14 cellular contexts compared by ENCODE assay signal in genomic region chr9:33234511-33235467, GRCh38. TPM values are rescaled to one million over a fixed set of nuclear protein-coding genes. Genes with fewer than 3 reads are reported as not detected.
DNase-seq lines count a peak whose midpoint lies in the region; ATAC-seq, FAIRE-seq and TF ChIP-seq lines count a peak whose summit lies in the region.
"Had no signal": no experiment of that assay in that cellular context is flagged by ENCODE, and none has a peak within 500 bp of the region (broad histone marks: within the 10 kb centered on the region; RNA-seq: fewer than 3 reads in every experiment).

No MANE protein-coding gene starts in this region.

- FAIRE-seq in GM12878 (lab: Jason Lieb, UNC) (no peak), keratinocyte (lab: Jason Lieb, UNC) (no peak), D721Med (lab: Jason Lieb, UNC) (no peak)
- FAIRE-seq: frontal cortex had no signal

- TF ChIP-seq CTCF in GM12878 (IDR thresholded peaks at IDR 0.05 in 2 of 3, conservative IDR thresholded peaks at IDR 0.05 in 1 of 3; ENCODE audit: control insufficient read depth in 2 of 3, extremely low read depth in 1 of 3, insufficient read depth in 1 of 3, low read depth in 3 of 3, low read length in 3 of 3) = no peak
- no peak for TF ChIP-seq CTCF in keratinocyte (optimal IDR thresholded peaks at IDR 0.05 in 1 of 3, IDR thresholded peaks at IDR 0.05 in 1 of 3, conservative IDR thresholded peaks at IDR 0.05 in 1 of 3; ENCODE audit: extremely low read depth in 1 of 3, insufficient read depth in 2 of 3, low read length in 3 of 3)
- no peak for TF ChIP-seq CTCF in transverse colon (IDR thresholded peaks at IDR 0.05)
- TF ChIP-seq CTCF in D721Med (IDR thresholded peaks at IDR 0.05; ENCODE audit: insufficient read depth, missing control alignments) = no peak
- TF ChIP-seq CTCF in right lobe of liver (IDR thresholded peaks at IDR 0.05) = no peak

- no peaks in the 10 kb centered on the region for H3K79me2 ChIP-seq in GM12878 (ENCODE audit: control insufficient read depth, insufficient read depth, low read length)
- H3K79me2 ChIP-seq in keratinocyte (ENCODE audit: control insufficient read depth, insufficient read depth, low read length) = no peaks in the 10 kb centered on the region

- H3K27me3 ChIP-seq in GM12878 (replicated peaks in 1 of 2; ENCODE audit: control insufficient read depth in 2 of 2, insufficient read depth in 2 of 2, low read length in 1 of 2) (0 out of 4 replicates have a peak, but pooled peaks cover 0 to 1% of the 10 kb centered on the region in 2 experiments), keratinocyte (ENCODE audit: control insufficient read depth, extremely low read depth, insufficient read depth, low read length) (no peaks in the 10 kb centered on the region), transverse colon (no peaks in the 10 kb centered on the region), right lobe of liver (no peaks in the 10 kb centered on the region)
- H3K27me3 ChIP-seq: right atrium auricular region had no signal

- SMC1A ChIA-PET in GM12878 (lab: Charles Lee; ENCODE audit: uncharacterized antibody, unreplicated experiment) = interaction anchor here (0.9 to 2.0 kb wide), 2 partner anchors 8 to 154 kb away, joined by 3 to 6 read pairs; no protein-coding TSS in a partner anchor

- intact Hi-C loops in GM12878 (cut with micrococcal nuclease; ENCODE audit: unreplicated experiment) = no loop called here
- intact Hi-C loops in transverse colon (cut with DNase I; ENCODE audit: low total_unique reads) = no loop called here
- intact Hi-C loops in right lobe of liver (cut with DNase I) = no loop called here

- TF ChIP-seq POLR2A in GM12878 (IDR thresholded peaks at IDR 0.05; ENCODE audit: low read depth, low read length) (no peak), transverse colon (IDR thresholded peaks at IDR 0.05) (no peak), right lobe of liver (IDR thresholded peaks at IDR 0.05) (no peak)

- no peak overlapping the region for H3K9ac ChIP-seq in GM12878 (ENCODE audit: control insufficient read depth, insufficient read depth, low read length)
- peak overlapping the region; percentile 66 for H3K9ac ChIP-seq in keratinocyte (ENCODE audit: control insufficient read depth, extremely low read depth, insufficient read depth, low read length)

- H3K9me3 ChIP-seq in GM12878 (replicated peaks; ENCODE audit: control insufficient read depth, insufficient read depth, low read length) (no peaks in the 10 kb centered on the region), keratinocyte (ENCODE audit: control insufficient read depth, low read depth, low read length) (no peaks in the 10 kb centered on the region), transverse colon (no peaks in the 10 kb centered on the region), right lobe of liver (no peaks in the 10 kb centered on the region)
- H3K9me3 ChIP-seq: right atrium auricular region had no signal

- CTCF ChIA-PET in GM12878 (lab: Yijun Ruan, JAX) = interaction anchor here (0.7 to 4.0 kb wide), 4 partner anchors 9 to 653 kb away, joined by 3 to 21 read pairs (median 3); partner anchors contain the start of gene DNAJA1

- no TSS peak for BruUV-seq in GM12878 (replicated peaks; lab: Mats Ljungman, UMichigan)

- POLR2A ChIA-PET in GM12878 (lab: Charles Lee) = interaction anchor here (1.4 kb wide), 1 partner anchor 27 kb away, joined by 3 read pairs; no protein-coding TSS in a partner anchor

- DNase-seq in HCEC 1CT (peak; percentile 52), GM12878 (ENCODE audit: low read depth, low spot score) (no peak), keratinocyte (ENCODE audit: low read depth, low spot score) (no peak), transverse colon (no peak), D721Med (ENCODE audit: insufficient read length, low spot score) (no peak), iPS-NIHi7 (ENCODE audit: extremely low spot score) (no peak), right lobe of liver (no peak)
- DNase-seq: activated T-cell treated with anti-CD3 and anti-CD28 coated beads, Interleukin-2, amount 50 U/mL, for 1 hour; naive B cell had no signal

- H3K36me3 ChIP-seq in GM12878 (ENCODE audit: control insufficient read depth in 2 of 2, insufficient read depth in 2 of 2, low read length in 1 of 2) = no peaks in the 10 kb centered on the region
- H3K36me3 ChIP-seq in keratinocyte (ENCODE audit: control insufficient read depth in 2 of 2, extremely low read depth in 1 of 2, insufficient read depth in 2 of 2, low read length in 2 of 2) = no peaks in the 10 kb centered on the region
- H3K36me3 ChIP-seq in transverse colon = no peaks in the 10 kb centered on the region
- H3K36me3 ChIP-seq in right lobe of liver = no peaks in the 10 kb centered on the region
- H3K36me3 ChIP-seq: right atrium auricular region had no signal

- H2AFZ ChIP-seq in GM12878 (ENCODE audit: control insufficient read depth, low read depth, low read length) (peak overlapping the region; percentile 47), keratinocyte (ENCODE audit: control insufficient read depth, low read length) (no peak overlapping the region)

- TF ChIP-seq RAD21 in GM12878 (IDR thresholded peaks at IDR 0.05; ENCODE audit: insufficient read depth, low read depth, low read length) = no peak

- dilution Hi-C loops in keratinocyte (cut with MboI; ENCODE audit: extremely low pct_ligation_motif_present, low sequenced_read_pairs) = no loop called here

- peak; percentile 45 for ATAC-seq in GM12878
- no peak for ATAC-seq in right lobe of liver
- ATAC-seq: Panc1 had no signal

- H4K20me1 ChIP-seq in GM12878 (ENCODE audit: control insufficient read depth, insufficient read depth) (no peaks in the 10 kb centered on the region), keratinocyte (ENCODE audit: control insufficient read depth, extremely low read depth, insufficient read depth, low read length) (no peaks in the 10 kb centered on the region)

- H3K9me1 ChIP-seq in keratinocyte (ENCODE audit: control insufficient read depth, extremely low read depth, insufficient read depth, low read length) = no peaks in the 10 kb centered on the region

- in situ Hi-C loops in GM12878 (cut with MboI) (no loop called here), transverse colon (cut with MboI; ENCODE audit: low pct_ligation_motif_present in 1 of 4, low pct_unique_long_range_greater_than_20kb in 1 of 4, low sequenced_read_pairs in 3 of 4) (no loop called here)

- RAD21 ChIA-PET in GM12878 (lab: Charles Lee; ENCODE audit: unreplicated experiment) = interaction anchor here (1.5 kb wide), 1 partner anchor 9 kb away, joined by 7 read pairs; no protein-coding TSS in a partner anchor

- H3K4me2 ChIP-seq in GM12878 (ENCODE audit: control insufficient read depth, insufficient read depth) (no peak overlapping the region), keratinocyte (ENCODE audit: control insufficient read depth, extremely low read depth, insufficient read depth, low read depth, low read length) (peak overlapping the region; percentile 69)

- no peak for TF ChIP-seq EP300 in GM12878 (IDR thresholded peaks at IDR 0.05; ENCODE audit: borderline replicate concordance in 1 of 2, control insufficient read depth in 1 of 2, low read depth in 2 of 2, low read length in 2 of 2)
- TF ChIP-seq EP300 in transverse colon (IDR thresholded peaks at IDR 0.05; ENCODE audit: low read depth) = no peak

- no peak overlapping the region for H3K4me3 ChIP-seq in GM12878
- H3K4me3 ChIP-seq in keratinocyte (ENCODE audit: control insufficient read depth in 2 of 3, extremely low read depth in 1 of 3, insufficient read depth in 2 of 3, low read depth in 1 of 3, low read length in 3 of 3) = no peak overlapping the region
- no peak overlapping the region for H3K4me3 ChIP-seq in transverse colon
- no peak overlapping the region for H3K4me3 ChIP-seq in right lobe of liver
- H3K4me3 ChIP-seq: right atrium auricular region had no signal

- 44% methylated on average over 9 of the region's 9 CpGs for WGBS in GM12878 (ENCODE audit: insufficient coverage, insufficient replicate concordance, low lambda C conversion rate, missing lambda C conversion rate)
- 62 to 80% methylated on average over 1 to 9 of the region's 9 CpGs for WGBS in transverse colon (ENCODE audit: low coverage in 1 of 2), 2 donors
- 65% methylated on average over 5 of the region's 9 CpGs for WGBS in right lobe of liver (ENCODE audit: insufficient coverage, low coverage, low lambda C conversion rate, missing lambda C conversion rate)

- H3K4me1 ChIP-seq in GM12878 (ENCODE audit: control insufficient read depth, insufficient read depth, low read length) = peaks cover 3% of the 10 kb centered on the region; the same call in 1 of the 2 replicates
- peaks cover 58% of the 10 kb centered on the region for H3K4me1 ChIP-seq in keratinocyte (ENCODE audit: control insufficient read depth, extremely low read depth, insufficient read depth, low read length)
- peaks cover 0 to 33% (median 21%) of the 10 kb centered on the region in 4 donors for H3K4me1 ChIP-seq in transverse colon
- no peaks in the 10 kb centered on the region for H3K4me1 ChIP-seq in right lobe of liver

- H3K27ac ChIP-seq in GM12878 (ENCODE audit: control insufficient read depth, insufficient read depth) (no peak overlapping the region), keratinocyte (ENCODE audit: control insufficient read depth, insufficient read depth, low read length) (peak overlapping the region; percentile 95), transverse colon (peak overlapping the region in 3 of 4 donors; percentile 78 to 86 (median 83)), right lobe of liver (no peak overlapping the region)
- H3K27ac ChIP-seq: right atrium auricular region had no signal

RNA-seq across cellular contexts. Expression of gene SPINK4, which starts 5.2 kb away (rescaled TPM):
- total RNA-seq in GM12878 (2013; cell fraction: nucleolus; rRNA removed) = not detected in 2 replicates
- total RNA-seq in GM12878 (2014; rRNA removed) = not detected in 2 replicates
- total RNA-seq in GM12878 (2014; rRNA removed; fragmentation: Illumina TruSeq; extraction: Trizol) = not detected in 2 replicates
- not detected in 2 replicates for total RNA-seq in GM12878 (2021)
- polyA plus RNA-seq in GM12878 (2011; ENCODE audit: low read depth) = not detected
- not detected in 2 replicates for polyA plus RNA-seq in GM12878 (2011; rRNA removed)
- not detected in 2 replicates for polyA plus RNA-seq in GM12878 (2011; cell fraction: cytosol; rRNA removed)
- not detected in 2 replicates for polyA plus RNA-seq in GM12878 (2011; cell fraction: nucleus; rRNA removed)
- polyA plus RNA-seq in GM12878 (2012) = not detected in 2 replicates
- not detected in 2 replicates for polyA plus RNA-seq in GM12878 (2014; fragmentation: Illumina TruSeq; extraction: Trizol)
- not detected for polyA plus RNA-seq in GM12878 (2014; fragmentation: Nextera tagmentation; extraction: Ambion mirVana)
- not detected in 2 replicates for polyA plus RNA-seq in GM12878 (2014; rRNA removed)
- not detected for polyA plus RNA-seq in GM12878 (2016; fragmentation: Nextera tagmentation; extraction: Ambion mirVana)
- not detected in 2 replicates for polyA minus RNA-seq in GM12878 (2011; rRNA and poly(A)+ RNA removed)
- 6.7 and 35.7 TPM in 2 replicates for polyA minus RNA-seq in GM12878 (2011; cell fraction: cytosol; rRNA and poly(A)+ RNA removed)
- 1.8 TPM in 1 of 2 replicates, not detected in the other for polyA minus RNA-seq in GM12878 (2011; cell fraction: nucleus; rRNA and poly(A)+ RNA removed)
- polyA plus RNA-seq in keratinocyte = 0.85 TPM in 1 of 3 replicates, not detected in the others
- polyA plus RNA-seq in keratinocyte (2011; ENCODE audit: low read depth) = not detected
- not detected in 2 replicates for polyA plus RNA-seq in keratinocyte (2011; cell fraction: cytosol; rRNA removed)
- not detected in 2 replicates for polyA plus RNA-seq in keratinocyte (2011; cell fraction: nucleus; rRNA removed)
- polyA plus RNA-seq in keratinocyte (2012; ENCODE audit: low replicate concordance) = 3.1 TPM in 1 of 2 replicates, not detected in the other
- not detected in 3 replicates for polyA minus RNA-seq in keratinocyte
- 26.5 TPM for polyA minus RNA-seq in keratinocyte (2011; cell fraction: cytosol; rRNA and poly(A)+ RNA removed)
- polyA minus RNA-seq in keratinocyte (2011; cell fraction: nucleus; rRNA and poly(A)+ RNA removed) = 3.7 and 5.7 TPM in 2 replicates
- total RNA-seq in transverse colon = 10 to 100 TPM in 1 of 4 donors, 1 to 10 TPM in 1, not detected in 2; 6.6 to 77.8 TPM
- not detected for total RNA-seq in right lobe of liver
- total RNA-seq: activated CD4-positive, alpha-beta T cell treated with anti-CD3 and anti-CD28 coated beads for 36 hours; CD8-positive, alpha-beta T cell; frontal cortex; right atrium auricular region had no signal

RNA-seq across cellular contexts. Expression of gene BAG1, which starts 29.7 kb away (rescaled TPM):
- 43.3 and 52.7 TPM in 2 replicates for total RNA-seq in GM12878 (2013; cell fraction: nucleolus; rRNA removed)
- total RNA-seq in GM12878 (2014; rRNA removed) = 46.3 and 50.0 TPM in 2 replicates
- 67.9 and 72.1 TPM in 2 replicates for total RNA-seq in GM12878 (2014; rRNA removed; fragmentation: Illumina TruSeq; extraction: Trizol)
- 120 and 121 TPM in 2 replicates for total RNA-seq in GM12878 (2021)
- polyA plus RNA-seq in GM12878 (2011; ENCODE audit: low read depth) = 56.0 TPM
- polyA plus RNA-seq in GM12878 (2011; rRNA removed) = 43.9 and 54.3 TPM in 2 replicates
- polyA plus RNA-seq in GM12878 (2011; cell fraction: cytosol; rRNA removed) = 28.7 and 38.7 TPM in 2 replicates
- 28.4 and 37.7 TPM in 2 replicates for polyA plus RNA-seq in GM12878 (2011; cell fraction: nucleus; rRNA removed)
- 51.5 and 53.4 TPM in 2 replicates for polyA plus RNA-seq in GM12878 (2012)
- polyA plus RNA-seq in GM12878 (2014; fragmentation: Illumina TruSeq; extraction: Trizol) = 60.8 and 65.6 TPM in 2 replicates
- polyA plus RNA-seq in GM12878 (2014; fragmentation: Nextera tagmentation; extraction: Ambion mirVana) = 10 to 100 TPM; 11.6 to 43.8 TPM
- polyA plus RNA-seq in GM12878 (2014; rRNA removed) = 107 and 115 TPM in 2 replicates
- 100 to 1,000 TPM; 120 to 135 TPM for polyA plus RNA-seq in GM12878 (2016; fragmentation: Nextera tagmentation; extraction: Ambion mirVana)
- 24.5 and 25.2 TPM in 2 replicates for polyA minus RNA-seq in GM12878 (2011; rRNA and poly(A)+ RNA removed)
- 11.5 and 14.2 TPM in 2 replicates for polyA minus RNA-seq in GM12878 (2011; cell fraction: cytosol; rRNA and poly(A)+ RNA removed)
- 27.7 and 54.5 TPM in 2 replicates for polyA minus RNA-seq in GM12878 (2011; cell fraction: nucleus; rRNA and poly(A)+ RNA removed)
- 22.4 to 30.1 TPM (median 25.1 TPM) in 3 replicates for polyA plus RNA-seq in keratinocyte
- polyA plus RNA-seq in keratinocyte (2011; ENCODE audit: low read depth) = 60.0 TPM
- polyA plus RNA-seq in keratinocyte (2011; cell fraction: cytosol; rRNA removed) = 25.8 and 35.4 TPM in 2 replicates
- 32.7 and 39.1 TPM in 2 replicates for polyA plus RNA-seq in keratinocyte (2011; cell fraction: nucleus; rRNA removed)
- 22.1 and 64.9 TPM in 2 replicates for polyA plus RNA-seq in keratinocyte (2012; ENCODE audit: low replicate concordance)
- 3.9 to 22.9 TPM (median 17.7 TPM) in 3 replicates for polyA minus RNA-seq in keratinocyte
- 16.9 TPM for polyA minus RNA-seq in keratinocyte (2011; cell fraction: cytosol; rRNA and poly(A)+ RNA removed)
- 67.5 and 70.0 TPM in 2 replicates for polyA minus RNA-seq in keratinocyte (2011; cell fraction: nucleus; rRNA and poly(A)+ RNA removed)
- 100 to 1,000 TPM in 3 of 4 donors, 10 to 100 TPM in 1; 73.2 to 185 (median 131) TPM for total RNA-seq in transverse colon
- total RNA-seq in right lobe of liver = 10 to 100 TPM; 28.8 to 42.6 (median 38.1) TPM

RNA-seq across cellular contexts. Expression of gene CHMP5, which starts 30.1 kb away (rescaled TPM):
- total RNA-seq in GM12878 (2013; cell fraction: nucleolus; rRNA removed) = 27.2 and 29.5 TPM in 2 replicates
- total RNA-seq in GM12878 (2014; rRNA removed) (40.3 and 55.7 TPM in 2 replicates), GM12878 (2014; rRNA removed; fragmentation: Illumina TruSeq; extraction: Trizol) (68.7 and 75.7 TPM in 2 replicates), GM12878 (2021) (50.6 and 56.7 TPM in 2 replicates), transverse colon (100 to 1,000 TPM in 1 of 4 donors, 10 to 100 TPM in 3; 23.3 to 100 (median 56.5) TPM), right lobe of liver (10 to 100 TPM; 19.7 to 30.3 (median 26.0) TPM)
- 56.9 TPM for polyA plus RNA-seq in GM12878 (2011; ENCODE audit: low read depth)
- polyA plus RNA-seq in GM12878 (2011; rRNA removed) (179 and 312 TPM in 2 replicates), GM12878 (2014; fragmentation: Illumina TruSeq; extraction: Trizol) (79.0 and 91.5 TPM in 2 replicates), GM12878 (2014; fragmentation: Nextera tagmentation; extraction: Ambion mirVana) (100 to 1,000 TPM; 121 to 152 TPM), GM12878 (2014; rRNA removed) (41.8 and 65.1 TPM in 2 replicates), GM12878 (2016; fragmentation: Nextera tagmentation; extraction: Ambion mirVana) (10 to 100 TPM; 78.3 to 83.8 TPM), keratinocyte (80.0 to 132 TPM (median 82.7 TPM) in 3 replicates)
- 51.2 and 60.3 TPM in 2 replicates for polyA plus RNA-seq in GM12878 (2011; cell fraction: cytosol; rRNA removed)
- polyA plus RNA-seq in GM12878 (2011; cell fraction: nucleus; rRNA removed) = 56.1 and 66.1 TPM in 2 replicates
- polyA plus RNA-seq in GM12878 (2012) = 63.1 and 86.9 TPM in 2 replicates
- 28.8 and 52.7 TPM in 2 replicates for polyA minus RNA-seq in GM12878 (2011; rRNA and poly(A)+ RNA removed)
- polyA minus RNA-seq in GM12878 (2011; cell fraction: cytosol; rRNA and poly(A)+ RNA removed) = 18.2 and 24.5 TPM in 2 replicates
- polyA minus RNA-seq in GM12878 (2011; cell fraction: nucleus; rRNA and poly(A)+ RNA removed) = 9.8 and 20.5 TPM in 2 replicates
- polyA plus RNA-seq in keratinocyte (2011; ENCODE audit: low read depth) = 154 TPM
- polyA plus RNA-seq in keratinocyte (2011; cell fraction: cytosol; rRNA removed) = 93.3 and 137 TPM in 2 replicates
- 59.9 and 92.7 TPM in 2 replicates for polyA plus RNA-seq in keratinocyte (2011; cell fraction: nucleus; rRNA removed)
- 72.5 and 125 TPM in 2 replicates for polyA plus RNA-seq in keratinocyte (2012; ENCODE audit: low replicate concordance)
- 2.2 to 32.5 TPM (median 14.6 TPM) in 3 replicates for polyA minus RNA-seq in keratinocyte
- polyA minus RNA-seq in keratinocyte (2011; cell fraction: cytosol; rRNA and poly(A)+ RNA removed) = 29.4 TPM
- polyA minus RNA-seq in keratinocyte (2011; cell fraction: nucleus; rRNA and poly(A)+ RNA removed) = 10.1 and 21.1 TPM in 2 replicates

RNA-seq across cellular contexts. Expression of gene NFX1, which starts 55.5 kb away (rescaled TPM):
- 106 and 126 TPM in 2 replicates for total RNA-seq in GM12878 (2013; cell fraction: nucleolus; rRNA removed)
- 31.7 and 33.0 TPM in 2 replicates for total RNA-seq in GM12878 (2014; rRNA removed)
- total RNA-seq in GM12878 (2014; rRNA removed; fragmentation: Illumina TruSeq; extraction: Trizol) = 32.4 and 33.8 TPM in 2 replicates
- 32.6 and 37.7 TPM in 2 replicates for total RNA-seq in GM12878 (2021)
- 25.7 TPM for polyA plus RNA-seq in GM12878 (2011; ENCODE audit: low read depth)
- 43.6 and 44.2 TPM in 2 replicates for polyA plus RNA-seq in GM12878 (2011; rRNA removed)
- 46.4 and 50.9 TPM in 2 replicates for polyA plus RNA-seq in GM12878 (2011; cell fraction: cytosol; rRNA removed)
- 56.3 and 62.8 TPM in 2 replicates for polyA plus RNA-seq in GM12878 (2011; cell fraction: nucleus; rRNA removed)
- polyA plus RNA-seq in GM12878 (2012) = 29.4 and 36.7 TPM in 2 replicates
- 44.4 and 46.0 TPM in 2 replicates for polyA plus RNA-seq in GM12878 (2014; fragmentation: Illumina TruSeq; extraction: Trizol)
- polyA plus RNA-seq in GM12878 (2014; fragmentation: Nextera tagmentation; extraction: Ambion mirVana) = 10 to 100 TPM; 11.9 to 18.6 TPM
- polyA plus RNA-seq in GM12878 (2014; rRNA removed) = 33.0 and 34.6 TPM in 2 replicates
- polyA plus RNA-seq in GM12878 (2016; fragmentation: Nextera tagmentation; extraction: Ambion mirVana) = 10 to 100 TPM; 42.6 to 45.1 TPM
- polyA minus RNA-seq in GM12878 (2011; rRNA and poly(A)+ RNA removed) = 106 and 140 TPM in 2 replicates
- 19.8 and 30.7 TPM in 2 replicates for polyA minus RNA-seq in GM12878 (2011; cell fraction: cytosol; rRNA and poly(A)+ RNA removed)
- polyA minus RNA-seq in GM12878 (2011; cell fraction: nucleus; rRNA and poly(A)+ RNA removed) = 34.7 and 50.5 TPM in 2 replicates
- polyA plus RNA-seq in keratinocyte = 24.2 to 28.8 TPM (median 28.1 TPM) in 3 replicates
- 25.5 TPM for polyA plus RNA-seq in keratinocyte (2011; ENCODE audit: low read depth)
- polyA plus RNA-seq in keratinocyte (2011; cell fraction: cytosol; rRNA removed) = 18.2 and 24.3 TPM in 2 replicates
- polyA plus RNA-seq in keratinocyte (2011; cell fraction: nucleus; rRNA removed) = 47.5 and 49.6 TPM in 2 replicates
- 20.0 and 25.9 TPM in 2 replicates for polyA plus RNA-seq in keratinocyte (2012; ENCODE audit: low replicate concordance)
- 39.4 to 62.6 TPM (median 56.1 TPM) in 3 replicates for polyA minus RNA-seq in keratinocyte
- polyA minus RNA-seq in keratinocyte (2011; cell fraction: cytosol; rRNA and poly(A)+ RNA removed) = 24.0 TPM
- polyA minus RNA-seq in keratinocyte (2011; cell fraction: nucleus; rRNA and poly(A)+ RNA removed) = 25.9 and 48.3 TPM in 2 replicates
- 10 to 100 TPM; 17.7 to 61.6 (median 50.2) TPM for total RNA-seq in transverse colon
- total RNA-seq in right lobe of liver = 10 to 100 TPM; 22.6 to 29.2 (median 24.8) TPM

Comparison
In these comparisons a context has a peak if more than half of its experiments do, and no peak if none do; other contexts are left out.
1. H3K27ac ChIP-seq: peak in keratinocyte (single experiment) and transverse colon (3 of 4); none in GM12878 (single experiment) and right lobe of liver (0 of 3).